Comparison of ENCODE assay signal across 8 cellular contexts in genomic region chr17:67365762-67366192, GRCh38. TPM values are rescaled to one million over a fixed set of nuclear protein-coding genes. Genes with fewer than 3 reads are reported as not detected.
A peak's percentile ranks its signal among the peaks of the same experiment; 100 is the strongest.
DNase-seq lines count a peak whose midpoint lies in the region; ATAC-seq, FAIRE-seq and TF ChIP-seq lines count a peak whose summit lies in the region.

No MANE protein-coding gene starts in this region.

- H3K9me3 Mint-ChIP-seq in CD4-positive, alpha-beta memory T cell = no peaks in the 10 kb centered on the region

- peak overlapping the region; percentile 90 to 99 (median 98) for H3K4me3 Mint-ChIP-seq in CD4-positive, alpha-beta memory T cell

- TF ChIP-seq CTCF in bronchial epithelial cell (IDR thresholded peaks at IDR 0.05; ENCODE audit: insufficient read depth, low read length, severe bottlenecking) (no peak), right lobe of liver (IDR thresholded peaks at IDR 0.05) (no peak), tibial artery (IDR thresholded peaks at IDR 0.05) (no peak)

- H3K27me3 Mint-ChIP-seq in CD4-positive, alpha-beta memory T cell = no peaks in the 10 kb centered on the region

- WGBS in right lobe of liver (ENCODE audit: insufficient coverage, low coverage, low lambda C conversion rate, missing lambda C conversion rate) = 1% methylated on average over 11 of the region's 11 CpGs

- POLR2A ChIA-PET in CD4-positive, alpha-beta memory T cell (lab: Charles Lee; ENCODE audit: partially characterized antibody) = interaction anchor here (0.6 to 4.8 kb wide), 14 partner anchors 10 to 1146 kb away, joined by 3 to 49 read pairs (median 6); partner anchors contain the start of genes PITPNC1 and PRKAR1A

- no peak for TF ChIP-seq POLR2A in right lobe of liver (IDR thresholded peaks at IDR 0.05)

- peak overlapping the region; percentile 94 for H3K27ac ChIP-seq in CD4-positive, alpha-beta memory T cell (ENCODE audit: low read depth, low read length)
- peak overlapping the region; percentile 96 to 98 (median 97) for H3K27ac ChIP-seq in right lobe of liver
- H3K27ac ChIP-seq in tibial artery = peak overlapping the region; percentile 89 to 96

- DNase-seq in CD4-positive, alpha-beta memory T cell = peak; percentile 34 to 47 (median 42)
- peak; percentile 67 for DNase-seq in NOMO-1 treated with DMSO at 0.1 percent for 48 hours (lab: John Stamatoyannopoulos, UW; ENCODE audit: unreplicated experiment)
- DNase-seq in bronchial epithelial cell (ENCODE audit: low read depth) = peak; percentile 71
- DNase-seq in right lobe of liver = no peak
- DNase-seq in tibial artery = no peak
- no peak for DNase-seq in DMS153 (lab: John Stamatoyannopoulos, UW)

- ATAC-seq in GM21717 (IDR thresholded peaks at IDR 0.05; ENCODE audit: unreplicated experiment) (peak; percentile 28), right lobe of liver (peak; percentile 47 to 64 (median 58)), HG02571 (IDR thresholded peaks at IDR 0.05; ENCODE audit: unreplicated experiment) (no peak)

- intact Hi-C loops in CD4-positive, alpha-beta memory T cell (cut with micrococcal nuclease) = loop anchor here (1.0 kb wide), 1 partner anchor 352 kb away; the partner anchor contains the start of gene NOL11
- intact Hi-C loops in right lobe of liver (cut with DNase I) = no loop called here
- intact Hi-C loops in tibial artery (cut with DNase I; ENCODE audit: low total_unique reads) = no loop called here

- peaks cover 52% of the 10 kb centered on the region for H3K4me1 ChIP-seq in CD4-positive, alpha-beta memory T cell (ENCODE audit: insufficient read depth, low read length)
- H3K4me1 ChIP-seq in right lobe of liver (peaks cover 0 to 28% (median 10%) of the 10 kb centered on the region in 4 donors), tibial artery (peaks cover 0 to 51% (median 29%) of the 10 kb centered on the region in 4 donors)

- peaks cover 31 to 58% (median 47%) of the 10 kb centered on the region in 4 donors for H3K4me1 Mint-ChIP-seq in CD4-positive, alpha-beta memory T cell

- CTCF ChIA-PET in CD4-positive, alpha-beta memory T cell (lab: Charles Lee; ENCODE audit: partially characterized antibody) = interaction anchor here (1.1 to 29.3 kb wide), 4 partner anchors 9 to 322 kb away, joined by 3 to 605 read pairs (median 64); partner anchors contain the start of gene PITPNC1

- no peaks in the 10 kb centered on the region for H3K36me3 ChIP-seq in CD4-positive, alpha-beta memory T cell (ENCODE audit: insufficient read depth, low read length)
- no peaks in the 10 kb centered on the region for H3K36me3 ChIP-seq in bronchial epithelial cell (ENCODE audit: control insufficient read depth, insufficient read depth, low read length)
- peaks cover 0 to 12% (median 0%) of the 10 kb centered on the region in 4 donors for H3K36me3 ChIP-seq in right lobe of liver
- H3K36me3 ChIP-seq in tibial artery = peaks cover 0 to 7% (median 0%) of the 10 kb centered on the region in 3 donors

- H3K27me3 ChIP-seq in CD4-positive, alpha-beta memory T cell (ENCODE audit: insufficient read depth, low read length) = no peaks in the 10 kb centered on the region
- H3K27me3 ChIP-seq in bronchial epithelial cell (ENCODE audit: control insufficient read depth, insufficient read depth, low read length) = no peaks in the 10 kb centered on the region
- no peaks in the 10 kb centered on the region for H3K27me3 ChIP-seq in right lobe of liver
- H3K27me3 ChIP-seq in tibial artery = no peaks in the 10 kb centered on the region

- H3K36me3 Mint-ChIP-seq in CD4-positive, alpha-beta memory T cell = peaks cover 11 to 30% of the 10 kb centered on the region in 2 donors

- H3K9me3 ChIP-seq in CD4-positive, alpha-beta memory T cell (ENCODE audit: control insufficient read depth in 1 of 2, low read length in 2 of 2) = no peaks in the 10 kb centered on the region
- no peaks in the 10 kb centered on the region for H3K9me3 ChIP-seq in right lobe of liver
- H3K9me3 ChIP-seq in tibial artery = no peaks in the 10 kb centered on the region

- peak overlapping the region; percentile 90 to 99 (median 98) for H3K27ac Mint-ChIP-seq in CD4-positive, alpha-beta memory T cell

- FAIRE-seq in bronchial epithelial cell (lab: Jason Lieb, UNC) = no peak

- H3K4me3 ChIP-seq in CD4-positive, alpha-beta memory T cell (ENCODE audit: low read length in 2 of 2) = peak overlapping the region; percentile 88 to 98
- H3K4me3 ChIP-seq in bronchial epithelial cell (ENCODE audit: low read depth, low read length) (peak overlapping the region; percentile 99), right lobe of liver (peak overlapping the region; percentile 88 to 96 (median 93)), tibial artery (peak overlapping the region; percentile 80 to 99)

RNA-seq across cellular contexts. Expression of gene PSMD12, which starts 0.6 kb away (rescaled TPM):
- total RNA-seq in CD4-positive, alpha-beta memory T cell = 10 to 100 TPM; 46.9 to 48.8 TPM
- 10 to 100 TPM; 34.5 to 49.8 TPM for polyA plus RNA-seq in CD4-positive, alpha-beta memory T cell
- 13.2 and 26.2 TPM in 2 replicates for total RNA-seq in bronchial epithelial cell
- total RNA-seq in right lobe of liver = 10 to 100 TPM; 27.3 to 40.1 (median 31.1) TPM

RNA-seq across cellular contexts. Expression of gene PITPNC1, which starts 11.3 kb away (rescaled TPM):
- total RNA-seq in CD4-positive, alpha-beta memory T cell = 10 to 100 TPM; 68.4 to 71.2 TPM
- polyA plus RNA-seq in CD4-positive, alpha-beta memory T cell = 100 to 1,000 TPM; 109 to 124 TPM
- 23.6 and 28.7 TPM in 2 replicates for total RNA-seq in bronchial epithelial cell
- 10 to 100 TPM in 2 of 6 experiments, 1 to 10 TPM in 4; 4.7 to 13.0 (median 7.4) TPM for total RNA-seq in right lobe of liver

Comparison
In these comparisons a context has a peak if more than half of its experiments do, and no peak if none do; other contexts are left out.
1. DNase-seq: peak in CD4-positive, alpha-beta memory T cell (5 of 5), NOMO-1 treated with DMSO at 0.1 percent for 48 hours (single experiment) and bronchial epithelial cell (single experiment); none in right lobe of liver (0 of 3), tibial artery (0 of 2) and DMS153 (single experiment).
2. Peak in every context shown above with its lines, with median percentiles within 50 percentile points of each other: H3K27ac ChIP-seq and H3K4me3 ChIP-seq.